Comparison of ENCODE assay signal across 8 cellular contexts in genomic region chr4:153248641-153249198, GRCh38.
DNase-seq lines count a peak whose midpoint lies in the region; ATAC-seq and TF ChIP-seq lines count a peak whose summit lies in the region.

No MANE protein-coding gene starts in this region.

- H3K79me2 ChIP-seq in parathyroid adenoma = no peaks in the 10 kb centered on the region

- no peaks in the 10 kb centered on the region for H3K27me3 ChIP-seq in parathyroid adenoma (ENCODE audit: control insufficient read depth, insufficient read depth, low read length)

- H3K9ac ChIP-seq in SK-N-MC (ENCODE audit: insufficient read length) = peak overlapping the region; percentile 70
- peak overlapping the region; percentile 72 for H3K9ac ChIP-seq in parathyroid adenoma

- H3K36me3 ChIP-seq in SK-N-MC (ENCODE audit: insufficient read depth, low read length) = no peaks in the 10 kb centered on the region
- H3K36me3 ChIP-seq in parathyroid adenoma (ENCODE audit: control insufficient read depth, insufficient read depth, low read length) = no peaks in the 10 kb centered on the region

- TF ChIP-seq CTCF in fibroblast of mammary gland (conservative IDR thresholded peaks at IDR 0.05; ENCODE audit: control insufficient read depth, insufficient read depth, low read depth, low read length) (no peak), parathyroid adenoma (IDR thresholded peaks at IDR 0.05) (no peak)

- H3K4me3 ChIP-seq in SK-N-MC (peak overlapping the region; percentile 82), fibroblast of mammary gland (ENCODE audit: control insufficient read depth, low read depth, low read length) (peak overlapping the region; percentile 55), parathyroid adenoma (ENCODE audit: low read depth, low read length) (peak overlapping the region; percentile 86)

- ATAC-seq in HG02943 (IDR thresholded peaks at IDR 0.05; ENCODE audit: low read depth, unreplicated experiment) (peak; percentile 8), GM18520 (IDR thresholded peaks at IDR 0.05; ENCODE audit: unreplicated experiment) (no peak)

- H3K4me2 ChIP-seq in parathyroid adenoma (ENCODE audit: low read length) = peak overlapping the region; percentile 71

- peak overlapping the region; percentile 83 for H2AFZ ChIP-seq in parathyroid adenoma

- H3K4me1 ChIP-seq in parathyroid adenoma = peaks cover 9% of the 10 kb centered on the region

- peak; percentile 51 for DNase-seq in DMS79 (lab: John Stamatoyannopoulos, UW)
- no peak for DNase-seq in SK-N-MC (ENCODE audit: low read depth, low spot score)
- DNase-seq in fibroblast of mammary gland (ENCODE audit: low read depth) = no peak
- no peak for DNase-seq in GM19238 (ENCODE audit: insufficient read length, low spot score)
- no peak for DNase-seq in activated gamma-delta T cell treated with Interleukin-2 at 50 U/mL for 16 hours

- H3K27ac ChIP-seq in SK-N-MC (peak overlapping the region; percentile 63), parathyroid adenoma (peak overlapping the region; percentile 96)

- H3K9me3 ChIP-seq in SK-N-MC (ENCODE audit: low read depth, low read length) (no peaks in the 10 kb centered on the region), parathyroid adenoma (ENCODE audit: control insufficient read depth, low read length) (no peaks in the 10 kb centered on the region)
